18 cellular contexts compared by ENCODE assay signal in the genomic region with DNA sequence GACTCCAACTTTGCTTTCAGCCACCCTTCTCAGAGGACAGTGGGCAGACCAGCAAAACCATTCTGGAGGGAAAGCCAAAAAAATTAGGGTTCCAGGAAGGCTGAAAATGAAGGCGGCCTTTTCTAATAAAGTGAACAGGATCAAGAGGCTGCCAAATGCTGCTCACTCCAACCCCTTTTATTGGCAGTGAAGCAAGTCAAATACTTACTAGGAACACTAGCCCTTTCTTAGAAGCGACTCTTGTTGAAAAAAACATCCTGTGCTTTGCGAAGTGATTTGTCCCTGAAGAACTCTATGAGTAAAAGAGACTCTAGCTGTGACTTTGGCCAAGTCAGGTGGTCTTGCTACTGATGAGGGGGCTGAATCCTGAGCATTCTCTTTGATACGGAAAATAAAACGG.
DNase-seq lines count a peak whose midpoint lies in the region; TF ChIP-seq lines count a peak whose summit lies in the region.
"Had no signal": no experiment of that assay in that cellular context is flagged by ENCODE, and none has a peak within 500 bp of the region (broad histone marks: within the 10 kb centered on the region; RNA-seq: fewer than 3 reads in every experiment).

No MANE protein-coding gene starts in this region.

- no peaks in the 10 kb centered on the region for H3K9me3 ChIP-seq in spleen
- H3K9me3 ChIP-seq: MG63 had no signal

- no peak overlapping the region for H3K4me3 ChIP-seq in spleen
- H3K4me3 ChIP-seq: MG63 had no signal

- peak; percentile 19 for DNase-seq in cerebellar cortex (ENCODE audit: low spot score)
- DNase-seq in spleen, result no peak
- DNase-seq in activated CD4-positive, alpha-beta T cell treated with anti-CD3 and anti-CD28 coated beads, Interleukin-2, amount 50 U/mL, for 4 hours, result no peak
- no peak for DNase-seq in SHP77 treated with DMSO at 0.1 percent for 48 hours (lab: John Stamatoyannopoulos, UW)
- no peak for DNase-seq in NCI-H345 treated with DMSO at 0.1 percent for 48 hours (lab: John Stamatoyannopoulos, UW; ENCODE audit: unreplicated experiment)
- no peak for DNase-seq in activated T-cell treated with anti-CD3 and anti-CD28 coated beads, Interleukin-2, amount 50 U/mL, for 1 hour
- DNase-seq: activated CD4-positive, alpha-beta T cell treated with anti-CD3 and anti-CD28 coated beads, Interleukin-2, amount 50 U/mL, for 48 hours; activated naive CD4-positive, alpha-beta T cell treated with anti-CD3 and anti-CD28 coated beads, Interleukin-2, amount 50 U/mL, for 16 hours; activated T-cell treated with anti-CD3 and anti-CD28 coated beads for 4 hours; cortex of kidney; DMS 273 treated with DMSO at 0.1 percent for 48 hours; foreskin fibroblast; GOT3; MG63; NCI-H187 treated with DMSO at 0.1 percent for 48 hours; stimulated activated CD4-positive, alpha-beta T cell treated with anti-CD3 and anti-CD28 coated beads, Interleukin-4, amount 100 ng/mL, for 1 hour had no signal

- H3K36me3 ChIP-seq in spleen, result no peaks in the 10 kb centered on the region
- H3K36me3 ChIP-seq: MG63 had no signal

- H3K27me3 ChIP-seq in layer of hippocampus (ENCODE audit: control insufficient read depth, insufficient read depth, low read length), result no peaks in the 10 kb centered on the region
- H3K27me3 ChIP-seq in spleen (replicated peaks in 1 of 7), result no peaks in the 10 kb centered on the region
- H3K27me3 ChIP-seq: MG63 had no signal

- intact Hi-C loops in spleen (cut with DNase I; ENCODE audit: low total_unique reads), result no loop called here

- no peak for TF ChIP-seq CTCF in C4-2B (conservative IDR thresholded peaks at IDR 0.05)
- TF ChIP-seq CTCF in spleen (IDR thresholded peaks at IDR 0.05 in 8 of 11, conservative IDR thresholded peaks at IDR 0.05 in 3 of 11), result no peak

- H3K27ac ChIP-seq in C4-2B, result peak overlapping the region; percentile 89; the same call in 1 of the 2 replicates
- H3K27ac ChIP-seq in layer of hippocampus (ENCODE audit: low read depth, low read length), result peak overlapping the region; percentile 40
- peak overlapping the region in 6 of 8 donors; percentile 27 to 72 (median 62) for H3K27ac ChIP-seq in spleen

- WGBS in spleen, 5 donors, result 83 to 95% (median 86%) methylated on average over 5 of the region's 5 CpGs

- H3K4me1 ChIP-seq in spleen, result peaks cover 0 to 6% (median 0%) of the 10 kb centered on the region in 6 donors

- no peak for TF ChIP-seq POLR2A in spleen (IDR thresholded peaks at IDR 0.05)
